1 cellular context compared by ENCODE assay signal in genomic region chr16:1782408-1783247, GRCh38.
TF ChIP-seq lines count a peak whose summit lies in the region.

A gene with protein sequence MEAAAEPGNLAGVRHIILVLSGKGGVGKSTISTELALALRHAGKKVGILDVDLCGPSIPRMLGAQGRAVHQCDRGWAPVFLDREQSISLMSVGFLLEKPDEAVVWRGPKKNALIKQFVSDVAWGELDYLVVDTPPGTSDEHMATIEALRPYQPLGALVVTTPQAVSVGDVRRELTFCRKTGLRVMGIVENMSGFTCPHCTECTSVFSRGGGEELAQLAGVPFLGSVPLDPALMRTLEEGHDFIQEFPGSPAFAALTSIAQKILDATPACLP (plus strand): TSS chr16:1782960. CDS start chr16:1783021, 61 bp downstream.
TSS of gene SPSB3 (minus strand) at chr16:1782571. CDS start at chr16:1781483, 1,088 bp downstream.

TF ChIP-seq in HEK293, 187 proteins besides CTCF, POLR2A, EP300 and RAD21 (continued from another document and continues in another):
- TF ChIP-seq, protein P1, sequence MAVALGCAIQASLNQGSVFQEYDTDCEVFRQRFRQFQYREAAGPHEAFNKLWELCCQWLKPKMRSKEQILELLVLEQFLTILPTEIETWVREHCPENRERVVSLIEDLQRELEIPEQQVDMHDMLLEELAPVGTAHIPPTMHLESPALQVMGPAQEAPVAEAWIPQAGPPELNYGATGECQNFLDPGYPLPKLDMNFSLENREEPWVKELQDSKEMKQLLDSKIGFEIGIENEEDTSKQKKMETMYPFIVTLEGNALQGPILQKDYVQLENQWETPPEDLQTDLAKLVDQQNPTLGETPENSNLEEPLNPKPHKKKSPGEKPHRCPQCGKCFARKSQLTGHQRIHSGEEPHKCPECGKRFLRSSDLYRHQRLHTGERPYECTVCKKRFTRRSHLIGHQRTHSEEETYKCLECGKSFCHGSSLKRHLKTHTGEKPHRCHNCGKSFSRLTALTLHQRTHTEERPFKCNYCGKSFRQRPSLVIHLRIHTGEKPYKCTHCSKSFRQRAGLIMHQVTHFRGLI (tag by site-specific recombination; IDR thresholded peaks at IDR 0.05): no peak
- no peak for TF ChIP-seq ZNF350 (tag by site-specific recombination; IDR thresholded peaks at IDR 0.05)
- no peak for TF ChIP-seq ZNF366 (tag by site-specific recombination; conservative IDR thresholded peaks at IDR 0.05)
- TF ChIP-seq ZNF266 (tag by site-specific recombination; IDR thresholded peaks at IDR 0.05; ENCODE audit: low read depth): no peak
- no peak for TF ChIP-seq ZNF169 (tag by site-specific recombination; IDR thresholded peaks at IDR 0.05)
- TF ChIP-seq MYNN (tag by site-specific recombination; IDR thresholded peaks at IDR 0.05; ENCODE audit: borderline replicate concordance): no peak
- peak; percentile 68; the same call in 1 of the 2 replicates for TF ChIP-seq ZNF600 (tag by site-specific recombination; IDR thresholded peaks at IDR 0.05)
- peak; percentile 60; the same call in 1 of the 2 replicates for TF ChIP-seq ZSCAN30 (tag by site-specific recombination; IDR thresholded peaks at IDR 0.05)
- no peak for TF ChIP-seq ZNF146 (tag by site-specific recombination; IDR thresholded peaks at IDR 0.05)
- TF ChIP-seq ZNF555 (tag by site-specific recombination; conservative IDR thresholded peaks at IDR 0.05): no peak
- no peak for TF ChIP-seq ZNF426 (tag by site-specific recombination; IDR thresholded peaks at IDR 0.05)
- TF ChIP-seq ZNF624 (tag by site-specific recombination; IDR thresholded peaks at IDR 0.05): no peak
- TF ChIP-seq YY1 (tag by site-specific recombination; IDR thresholded peaks at IDR 0.05): no peak
- TF ChIP-seq ZNF670 (tag by site-specific recombination; IDR thresholded peaks at IDR 0.05; ENCODE audit: low read depth): no peak
- peak; percentile 62; the same call in 1 of the 2 replicates for TF ChIP-seq ZNF629 (tag by site-specific recombination; IDR thresholded peaks at IDR 0.05)
- 0 out of 2 replicates have a peak, but pooled peaks have one; percentile 52 for TF ChIP-seq KLF16 (tag by site-specific recombination; IDR thresholded peaks at IDR 0.05)
- TF ChIP-seq, protein P2, sequence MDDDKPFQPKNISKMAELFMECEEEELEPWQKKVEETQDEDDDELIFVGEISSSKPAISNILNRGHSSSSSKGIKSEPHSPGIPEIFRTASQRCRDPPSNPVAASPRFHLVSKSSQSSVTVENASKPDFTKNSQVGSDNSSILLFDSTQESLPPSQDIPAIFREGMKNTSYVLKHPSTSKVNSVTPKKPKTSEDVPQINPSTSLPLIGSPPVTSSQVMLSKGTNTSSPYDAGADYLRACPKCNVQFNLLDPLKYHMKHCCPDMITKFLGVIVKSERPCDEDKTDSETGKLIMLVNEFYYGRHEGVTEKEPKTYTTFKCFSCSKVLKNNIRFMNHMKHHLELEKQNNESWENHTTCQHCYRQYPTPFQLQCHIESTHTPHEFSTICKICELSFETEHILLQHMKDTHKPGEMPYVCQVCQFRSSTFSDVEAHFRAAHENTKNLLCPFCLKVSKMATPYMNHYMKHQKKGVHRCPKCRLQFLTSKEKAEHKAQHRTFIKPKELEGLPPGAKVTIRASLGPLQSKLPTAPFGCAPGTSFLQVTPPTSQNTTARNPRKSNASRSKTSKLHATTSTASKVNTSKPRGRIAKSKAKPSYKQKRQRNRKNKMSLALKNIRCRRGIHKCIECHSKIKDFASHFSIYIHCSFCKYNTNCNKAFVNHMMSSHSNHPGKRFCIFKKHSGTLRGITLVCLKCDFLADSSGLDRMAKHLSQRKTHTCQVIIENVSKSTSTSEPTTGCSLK (tag by site-specific recombination; IDR thresholded peaks at IDR 0.05): no peak
- TF ChIP-seq ZBTB17 (tag by site-specific recombination; IDR thresholded peaks at IDR 0.05): peak; percentile 29; the same call in 1 of the 2 replicates
- peak; percentile 69; the same call in 1 of the 2 replicates for TF ChIP-seq ZNF561 (tag by site-specific recombination; IDR thresholded peaks at IDR 0.05; ENCODE audit: borderline replicate concordance)
- TF ChIP-seq, protein P3, sequence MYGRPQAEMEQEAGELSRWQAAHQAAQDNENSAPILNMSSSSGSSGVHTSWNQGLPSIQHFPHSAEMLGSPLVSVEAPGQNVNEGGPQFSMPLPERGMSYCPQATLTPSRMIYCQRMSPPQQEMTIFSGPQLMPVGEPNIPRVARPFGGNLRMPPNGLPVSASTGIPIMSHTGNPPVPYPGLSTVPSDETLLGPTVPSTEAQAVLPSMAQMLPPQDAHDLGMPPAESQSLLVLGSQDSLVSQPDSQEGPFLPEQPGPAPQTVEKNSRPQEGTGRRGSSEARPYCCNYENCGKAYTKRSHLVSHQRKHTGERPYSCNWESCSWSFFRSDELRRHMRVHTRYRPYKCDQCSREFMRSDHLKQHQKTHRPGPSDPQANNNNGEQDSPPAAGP (tag by site-specific recombination; IDR thresholded peaks at IDR 0.05): no peak
- no peak for TF ChIP-seq SETDB1 (IDR thresholded peaks at IDR 0.05; ENCODE audit: insufficient read length, low read length)
- TF ChIP-seq KLF1 (tag by site-specific recombination; IDR thresholded peaks at IDR 0.05): peak; percentile 14; the same call in 1 of the 2 replicates
- peak; percentile 99 for TF ChIP-seq ZEB2 (tag by site-specific recombination; IDR thresholded peaks at IDR 0.05)
- TF ChIP-seq SCRT2 (tag by site-specific recombination; IDR thresholded peaks at IDR 0.05): no peak
- TF ChIP-seq ZNF157 (tag by site-specific recombination; IDR thresholded peaks at IDR 0.05): no peak
- TF ChIP-seq ZNF558 (tag by site-specific recombination; IDR thresholded peaks at IDR 0.05): no peak
- TF ChIP-seq SALL2 (tag by site-specific recombination; IDR thresholded peaks at IDR 0.05; ENCODE audit: borderline replicate concordance): no peak
- no peak for TF ChIP-seq ZNF473 (tag by site-specific recombination; IDR thresholded peaks at IDR 0.05)
- peak; percentile 53; the same call in 1 of the 2 replicates for TF ChIP-seq KLF8 (tag by site-specific recombination; IDR thresholded peaks at IDR 0.05)
- TF ChIP-seq ZNF10 (tag by site-specific recombination; IDR thresholded peaks at IDR 0.05): no peak
- TF ChIP-seq, protein P4, sequence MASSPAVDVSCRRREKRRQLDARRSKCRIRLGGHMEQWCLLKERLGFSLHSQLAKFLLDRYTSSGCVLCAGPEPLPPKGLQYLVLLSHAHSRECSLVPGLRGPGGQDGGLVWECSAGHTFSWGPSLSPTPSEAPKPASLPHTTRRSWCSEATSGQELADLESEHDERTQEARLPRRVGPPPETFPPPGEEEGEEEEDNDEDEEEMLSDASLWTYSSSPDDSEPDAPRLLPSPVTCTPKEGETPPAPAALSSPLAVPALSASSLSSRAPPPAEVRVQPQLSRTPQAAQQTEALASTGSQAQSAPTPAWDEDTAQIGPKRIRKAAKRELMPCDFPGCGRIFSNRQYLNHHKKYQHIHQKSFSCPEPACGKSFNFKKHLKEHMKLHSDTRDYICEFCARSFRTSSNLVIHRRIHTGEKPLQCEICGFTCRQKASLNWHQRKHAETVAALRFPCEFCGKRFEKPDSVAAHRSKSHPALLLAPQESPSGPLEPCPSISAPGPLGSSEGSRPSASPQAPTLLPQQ (tag by site-specific recombination; IDR thresholded peaks at IDR 0.05): no peak
- no peak for TF ChIP-seq ZNF768 (tag by site-specific recombination; IDR thresholded peaks at IDR 0.05)
- TF ChIP-seq, protein P5, sequence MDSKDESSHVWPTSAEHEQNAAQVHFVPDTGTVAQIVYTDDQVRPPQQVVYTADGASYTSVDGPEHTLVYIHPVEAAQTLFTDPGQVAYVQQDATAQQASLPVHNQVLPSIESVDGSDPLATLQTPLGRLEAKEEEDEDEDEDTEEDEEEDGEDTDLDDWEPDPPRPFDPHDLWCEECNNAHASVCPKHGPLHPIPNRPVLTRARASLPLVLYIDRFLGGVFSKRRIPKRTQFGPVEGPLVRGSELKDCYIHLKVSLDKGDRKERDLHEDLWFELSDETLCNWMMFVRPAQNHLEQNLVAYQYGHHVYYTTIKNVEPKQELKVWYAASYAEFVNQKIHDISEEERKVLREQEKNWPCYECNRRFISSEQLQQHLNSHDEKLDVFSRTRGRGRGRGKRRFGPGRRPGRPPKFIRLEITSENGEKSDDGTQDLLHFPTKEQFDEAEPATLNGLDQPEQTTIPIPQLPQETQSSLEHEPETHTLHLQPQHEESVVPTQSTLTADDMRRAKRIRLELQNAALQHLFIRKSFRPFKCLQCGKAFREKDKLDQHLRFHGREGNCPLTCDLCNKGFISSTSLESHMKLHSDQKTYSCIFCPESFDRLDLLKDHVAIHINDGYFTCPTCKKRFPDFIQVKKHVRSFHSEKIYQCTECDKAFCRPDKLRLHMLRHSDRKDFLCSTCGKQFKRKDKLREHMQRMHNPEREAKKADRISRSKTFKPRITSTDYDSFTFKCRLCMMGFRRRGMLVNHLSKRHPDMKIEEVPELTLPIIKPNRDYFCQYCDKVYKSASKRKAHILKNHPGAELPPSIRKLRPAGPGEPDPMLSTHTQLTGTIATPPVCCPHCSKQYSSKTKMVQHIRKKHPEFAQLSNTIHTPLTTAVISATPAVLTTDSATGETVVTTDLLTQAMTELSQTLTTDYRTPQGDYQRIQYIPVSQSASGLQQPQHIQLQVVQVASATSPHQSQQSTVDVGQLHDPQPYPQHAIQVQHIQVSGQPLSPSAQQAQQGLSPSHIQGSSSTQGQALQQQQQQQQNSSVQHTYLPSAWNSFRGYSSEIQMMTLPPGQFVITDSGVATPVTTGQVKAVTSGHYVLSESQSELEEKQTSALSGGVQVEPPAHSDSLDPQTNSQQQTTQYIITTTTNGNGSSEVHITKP (tag by site-specific recombination; IDR thresholded peaks at IDR 0.05): no peak
- TF ChIP-seq, protein P6, sequence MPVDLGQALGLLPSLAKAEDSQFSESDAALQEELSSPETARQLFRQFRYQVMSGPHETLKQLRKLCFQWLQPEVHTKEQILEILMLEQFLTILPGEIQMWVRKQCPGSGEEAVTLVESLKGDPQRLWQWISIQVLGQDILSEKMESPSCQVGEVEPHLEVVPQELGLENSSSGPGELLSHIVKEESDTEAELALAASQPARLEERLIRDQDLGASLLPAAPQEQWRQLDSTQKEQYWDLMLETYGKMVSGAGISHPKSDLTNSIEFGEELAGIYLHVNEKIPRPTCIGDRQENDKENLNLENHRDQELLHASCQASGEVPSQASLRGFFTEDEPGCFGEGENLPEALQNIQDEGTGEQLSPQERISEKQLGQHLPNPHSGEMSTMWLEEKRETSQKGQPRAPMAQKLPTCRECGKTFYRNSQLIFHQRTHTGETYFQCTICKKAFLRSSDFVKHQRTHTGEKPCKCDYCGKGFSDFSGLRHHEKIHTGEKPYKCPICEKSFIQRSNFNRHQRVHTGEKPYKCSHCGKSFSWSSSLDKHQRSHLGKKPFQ (tag by site-specific recombination; IDR thresholded peaks at IDR 0.05): no peak
- no peak for TF ChIP-seq ZNF514 (tag by site-specific recombination; IDR thresholded peaks at IDR 0.05)
- peak; percentile 76; the same call in 1 of the 2 replicates for TF ChIP-seq ZNF660 (tag by site-specific recombination; IDR thresholded peaks at IDR 0.05)
- TF ChIP-seq ZNF521 (tag by site-specific recombination; IDR thresholded peaks at IDR 0.05): no peak
- TF ChIP-seq ZNF155 (tag by site-specific recombination; IDR thresholded peaks at IDR 0.05): no peak
- TF ChIP-seq ZNF248 (tag by site-specific recombination; IDR thresholded peaks at IDR 0.05): no peak
- TF ChIP-seq ZFHX2 (tag by site-specific recombination; conservative IDR thresholded peaks at IDR 0.05): peak; percentile 76
- no peak for TF ChIP-seq ZBTB48 (tag by site-specific recombination; IDR thresholded peaks at IDR 0.05)
- TF ChIP-seq ZNF2 (tag by site-specific recombination; IDR thresholded peaks at IDR 0.05): no peak
- no peak for TF ChIP-seq OVOL3 (tag by site-specific recombination; IDR thresholded peaks at IDR 0.05)
- no peak for TF ChIP-seq ZSCAN16 (tag by site-specific recombination; IDR thresholded peaks at IDR 0.05)
- TF ChIP-seq ZBTB10 (tag by site-specific recombination; IDR thresholded peaks at IDR 0.05): no peak
- TF ChIP-seq ZFP37 (tag by site-specific recombination; IDR thresholded peaks at IDR 0.05): no peak
- TF ChIP-seq ZNF174 (tag by site-specific recombination; IDR thresholded peaks at IDR 0.05): no peak
- no peak for TF ChIP-seq ZFP41 (tag by site-specific recombination; IDR thresholded peaks at IDR 0.05; ENCODE audit: borderline replicate concordance)
- TF ChIP-seq ZNF544 (tag by site-specific recombination; IDR thresholded peaks at IDR 0.05): no peak
- no peak for TF ChIP-seq ZBTB21 (tag by site-specific recombination; IDR thresholded peaks at IDR 0.05)
- no peak for TF ChIP-seq HOXA7 (CRISPR knock-in tag; IDR thresholded peaks at IDR 0.05; ENCODE audit: borderline replicate concordance)
- no peak for TF ChIP-seq ZBTB6 (tag by site-specific recombination; IDR thresholded peaks at IDR 0.05)
- TF ChIP-seq ZNF223 (tag by site-specific recombination; IDR thresholded peaks at IDR 0.05): no peak
- TF ChIP-seq MEIS1 (CRISPR knock-in tag; IDR thresholded peaks at IDR 0.05; ENCODE audit: borderline replicate concordance): no peak
- TF ChIP-seq ZBTB8A (tag by site-specific recombination; IDR thresholded peaks at IDR 0.05): no peak
- no peak for TF ChIP-seq ZNF791 (tag by site-specific recombination; IDR thresholded peaks at IDR 0.05)
